18 cellular contexts compared by ENCODE assay signal in the genomic region with DNA sequence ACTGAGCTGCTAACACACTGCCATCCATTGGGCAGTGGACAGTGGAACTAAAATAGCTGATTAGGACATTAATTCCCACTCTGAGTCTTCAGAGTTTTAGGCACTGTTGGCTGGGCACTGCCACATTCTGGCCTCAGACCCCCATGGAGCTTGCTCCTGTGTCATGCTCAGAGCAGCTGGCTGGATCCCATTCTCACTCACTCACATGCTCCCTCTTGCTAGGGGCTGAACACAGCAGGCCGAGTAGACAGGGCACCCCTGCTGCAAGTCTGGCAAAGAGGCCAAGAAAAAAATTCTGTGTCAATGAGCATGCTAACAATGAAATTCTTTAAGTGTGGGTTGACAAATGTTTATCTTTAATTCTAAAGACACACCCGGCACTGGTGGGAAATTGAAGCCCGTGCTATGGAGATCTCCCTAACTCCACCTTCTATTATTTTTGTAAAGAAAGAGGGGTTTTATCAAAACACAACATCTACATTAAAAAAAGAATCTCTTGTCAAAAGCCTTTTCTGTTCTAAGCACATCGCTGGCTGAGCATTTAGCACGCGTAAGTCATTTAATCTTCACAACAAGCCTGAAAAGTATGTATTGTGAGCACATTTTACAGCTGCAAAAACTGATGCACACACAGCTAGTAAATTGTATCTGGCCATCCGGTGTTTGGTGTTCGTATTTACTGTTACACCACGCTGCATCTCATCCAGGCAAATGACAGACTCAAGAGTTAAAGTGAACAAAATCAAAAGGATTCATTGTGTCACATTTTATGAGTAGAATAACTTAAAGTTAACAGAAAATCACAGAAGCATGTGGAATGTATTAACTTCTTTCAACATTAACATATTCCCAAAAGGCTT.
A peak's percentile ranks its signal among the peaks of the same experiment; 100 is the strongest.
DNase-seq lines count a peak whose midpoint lies in the region; ATAC-seq and TF ChIP-seq lines count a peak whose summit lies in the region.
"Had no signal": no experiment of that assay in that cellular context is flagged by ENCODE, and none has a peak within 500 bp of the region (broad histone marks: within the 10 kb centered on the region; RNA-seq: fewer than 3 reads in every experiment).

No MANE protein-coding gene starts in this region.

- POLR2A ChIA-PET in activated CD4-positive, alpha-beta memory T cell treated with anti-CD3 and anti-CD28 coated beads, Interleukin-2, amount 10 ng/mL, durations not matched to agents 7 days and 5 days (lab: Charles Lee): no interaction called here

- no peaks in the 10 kb centered on the region for H3K27me3 Mint-ChIP-seq in activated CD4-positive, alpha-beta memory T cell treated with anti-CD3 and anti-CD28 coated beads, Interleukin-2, amount 10 ng/mL, durations not matched to agents 7 days and 5 days
- H3K27me3 Mint-ChIP-seq: activated CD8-positive, alpha-beta T cell treated with anti-CD3 and anti-CD28 coated beads for 36 hours had no signal

- no peak overlapping the region for H3K27ac ChIP-seq in suprapubic skin
- H3K27ac ChIP-seq: BLaER1 treated with 17β-estradiol and CSF1 and Interleukin-3, amounts not matched to agents 10 nM and 100 nM; coronary artery; esophagus squamous epithelium; VCaP had no signal

- no peaks in the 10 kb centered on the region for H3K27me3 ChIP-seq in suprapubic skin
- H3K27me3 ChIP-seq: BLaER1 treated with 17β-estradiol and CSF1 and Interleukin-3, amounts not matched to agents 10 nM and 100 nM; esophagus squamous epithelium had no signal

- ATAC-seq in sciatic nerve (peak; percentile 72), GM19324 (IDR thresholded peaks at IDR 0.05; ENCODE audit: low FRiP score, unreplicated experiment) (no peak)
- ATAC-seq: activated CD8-positive, alpha-beta T cell treated with anti-CD3 and anti-CD28 coated beads for 36 hours; left colon had no signal

- TF ChIP-seq CTCF in fibroblast of the aortic adventitia (IDR thresholded peaks at IDR 0.05; ENCODE audit: insufficient read depth, low read length) (no peak), suprapubic skin (IDR thresholded peaks at IDR 0.05) (no peak)

- no peaks in the 10 kb centered on the region for H3K4me1 ChIP-seq in suprapubic skin
- H3K4me1 ChIP-seq: BLaER1 treated with 17β-estradiol and CSF1 and Interleukin-3, amounts not matched to agents 10 nM and 100 nM had no signal

- H3K4me3 Mint-ChIP-seq in activated CD4-positive, alpha-beta memory T cell treated with anti-CD3 and anti-CD28 coated beads, Interleukin-2, amount 10 ng/mL, durations not matched to agents 7 days and 5 days: no peak overlapping the region
- H3K4me3 Mint-ChIP-seq: activated CD8-positive, alpha-beta T cell treated with anti-CD3 and anti-CD28 coated beads for 36 hours had no signal

- no peaks in the 10 kb centered on the region for H3K36me3 ChIP-seq in suprapubic skin
- H3K36me3 ChIP-seq: BLaER1 treated with 17β-estradiol and CSF1 and Interleukin-3, amounts not matched to agents 10 nM and 100 nM; esophagus squamous epithelium had no signal

- DNase-seq in COR-L47 (lab: John Stamatoyannopoulos, UW) (peak; percentile 21), SK-MEL-5 (ENCODE audit: low read depth, low spot score) (peak; percentile 35), fibroblast of the aortic adventitia (ENCODE audit: low read depth) (peak; percentile 16), sciatic nerve (ENCODE audit: low spot score) (no peak), DMS153 treated with DMSO at 0.1 percent for 48 hours (lab: John Stamatoyannopoulos, UW; ENCODE audit: unreplicated experiment) (no peak), suprapubic skin (ENCODE audit: low spot score in 2 of 2) (no peak)
- no peak for DNase-seq in activated CD4-positive, alpha-beta memory T cell treated with anti-CD3 and anti-CD28 coated beads, Interleukin-2, amount 10 ng/mL, durations not matched to agents 7 days and 5 days
- DNase-seq: activated CD8-positive, alpha-beta T cell treated with anti-CD3 and anti-CD28 coated beads for 36 hours; DMS79; esophagus squamous epithelium; left colon; NCI-H1436 treated with DMSO at 0.1 percent for 48 hours; NCI-H82; T-helper 1 cell had no signal

- no peak for TF ChIP-seq POLR2A in suprapubic skin (IDR thresholded peaks at IDR 0.05)

- intact Hi-C loops in sciatic nerve (cut with DNase I): no loop called here

- in situ Hi-C loops in SK-MEL-5 (cut with HindIII; ENCODE audit: low pct_unique_long_range_greater_than_20kb, low sequenced_read_pairs): no loop called here

- H3K4me3 ChIP-seq in fibroblast of the aortic adventitia (ENCODE audit: low read depth, low read length) (no peak overlapping the region), suprapubic skin (no peak overlapping the region)
- H3K4me3 ChIP-seq: BLaER1 treated with 17β-estradiol and CSF1 and Interleukin-3, amounts not matched to agents 10 nM and 100 nM; coronary artery; esophagus squamous epithelium had no signal

- no peaks in the 10 kb centered on the region for H3K4me1 Mint-ChIP-seq in activated CD4-positive, alpha-beta memory T cell treated with anti-CD3 and anti-CD28 coated beads, Interleukin-2, amount 10 ng/mL, durations not matched to agents 7 days and 5 days

- TF ChIP-seq EP300 in suprapubic skin (IDR thresholded peaks at IDR 0.05): no peak

- H3K9me3 Mint-ChIP-seq in activated CD4-positive, alpha-beta memory T cell treated with anti-CD3 and anti-CD28 coated beads, Interleukin-2, amount 10 ng/mL, durations not matched to agents 7 days and 5 days: peaks cover 4% of the 10 kb centered on the region

- 62% methylated on average over 9 of the region's 9 CpGs for WGBS in suprapubic skin

- CTCF ChIA-PET in activated CD4-positive, alpha-beta memory T cell treated with anti-CD3 and anti-CD28 coated beads, Interleukin-2, amount 10 ng/mL, durations not matched to agents 7 days and 5 days (lab: Charles Lee): no interaction called here

- no peaks in the 10 kb centered on the region for H3K36me3 Mint-ChIP-seq in activated CD4-positive, alpha-beta memory T cell treated with anti-CD3 and anti-CD28 coated beads, Interleukin-2, amount 10 ng/mL, durations not matched to agents 7 days and 5 days (ENCODE audit: low read depth)

- H3K27ac Mint-ChIP-seq in activated CD4-positive, alpha-beta memory T cell treated with anti-CD3 and anti-CD28 coated beads, Interleukin-2, amount 10 ng/mL, durations not matched to agents 7 days and 5 days: no peak overlapping the region
- H3K27ac Mint-ChIP-seq: activated CD8-positive, alpha-beta T cell treated with anti-CD3 and anti-CD28 coated beads for 36 hours had no signal

- H3K9me3 ChIP-seq in suprapubic skin: no peaks in the 10 kb centered on the region

Comparison
In these comparisons a context has a peak if more than half of its experiments do, and no peak if none do; other contexts are left out.
1. DNase-seq: peak in COR-L47 (single experiment), SK-MEL-5 (single experiment) and fibroblast of the aortic adventitia (single experiment); none in sciatic nerve (single experiment), DMS153 treated with DMSO at 0.1 percent for 48 hours (single experiment), suprapubic skin (0 of 2) and activated CD4-positive, alpha-beta memory T cell treated with anti-CD3 and anti-CD28 coated beads, Interleukin-2, amount 10 ng/mL, durations not matched to agents 7 days and 5 days (single experiment).